ENCODE assay signal across 2 cellular contexts in genomic region chr2:189549440-189549832, GRCh38.
TF ChIP-seq lines count a peak whose summit lies in the region.

No MANE protein-coding gene starts in this region.

TF ChIP-seq in IMR-90, 13 proteins besides CTCF, POLR2A, EP300 and RAD21:
- TF ChIP-seq MAZ (IDR thresholded peaks at IDR 0.05; ENCODE audit: borderline replicate concordance, low read depth, low read length) (no peak), MAFK (IDR thresholded peaks at IDR 0.05; ENCODE audit: low read depth, low read length) (no peak), NFE2L2 (IDR thresholded peaks at IDR 0.05; ENCODE audit: low read depth, low read length) (no peak), MXI1 (IDR thresholded peaks at IDR 0.05; ENCODE audit: borderline replicate concordance, low read depth, low read length) (no peak), CEBPB (IDR thresholded peaks at IDR 0.05; ENCODE audit: low read depth, low read length) (no peak), RFX5 (IDR thresholded peaks at IDR 0.05; ENCODE audit: low read depth, low read length) (no peak), CHD1 (IDR thresholded peaks at IDR 0.05; ENCODE audit: low read depth, low read length) (no peak), BHLHE40 (IDR thresholded peaks at IDR 0.05; ENCODE audit: low read depth, low read length) (no peak), USF2 (IDR thresholded peaks at IDR 0.05; ENCODE audit: low read depth, low read length) (no peak), FOS (IDR thresholded peaks at IDR 0.05; ENCODE audit: low read depth, low read length) (no peak), SMC3 (IDR thresholded peaks at IDR 0.05; ENCODE audit: low read depth, low read length) (no peak), ELK1 (IDR thresholded peaks at IDR 0.05; ENCODE audit: borderline replicate concordance, low read depth, low read length) (no peak)

TF ChIP-seq in H1, 55 proteins besides CTCF, POLR2A, EP300 and RAD21:
- no peak for TF ChIP-seq TCF12 (IDR thresholded peaks at IDR 0.05; ENCODE audit: low read depth, low read length)
- no peak for TF ChIP-seq SIRT6 (IDR thresholded peaks at IDR 0.05; ENCODE audit: low read length)
- no peak for TF ChIP-seq EGR1 (IDR thresholded peaks at IDR 0.05; ENCODE audit: borderline replicate concordance, low read depth, low read length)
- TF ChIP-seq BRCA1 (IDR thresholded peaks at IDR 0.05; ENCODE audit: low read depth, low read length), result no peak
- no peak for TF ChIP-seq ZNF274 (IDR thresholded peaks at IDR 0.05; ENCODE audit: borderline replicate concordance, extremely low read depth, low read length)
- no peak for TF ChIP-seq KDM5A (IDR thresholded peaks at IDR 0.05; ENCODE audit: low read length)
- TF ChIP-seq YY1 (IDR thresholded peaks at IDR 0.05; ENCODE audit: low read depth, low read length), result no peak
- TF ChIP-seq SUZ12 (IDR thresholded peaks at IDR 0.05; ENCODE audit: low read length), result no peak
- no peak for TF ChIP-seq HDAC6 (IDR thresholded peaks at IDR 0.05; ENCODE audit: low read depth, low read length)
- TF ChIP-seq ATF2 (IDR thresholded peaks at IDR 0.05; ENCODE audit: low read length), result no peak
- no peak for TF ChIP-seq ATF3 (IDR thresholded peaks at IDR 0.05; ENCODE audit: insufficient read depth, low read depth, low read length)
- TF ChIP-seq KDM1A (IDR thresholded peaks at IDR 0.05; ENCODE audit: borderline replicate concordance, low read length), result no peak
- TF ChIP-seq PHF8 (conservative IDR thresholded peaks at IDR 0.05; ENCODE audit: low read depth, low read length), result no peak
- TF ChIP-seq FOSL1 (IDR thresholded peaks at IDR 0.05; ENCODE audit: insufficient read depth, low read depth, low read length), result no peak
